In genomic region chr1:32748926-32749325, GRCh38 we compare ENCODE assay signal across 21 cellular contexts. TPM values are rescaled to one million over a fixed set of nuclear protein-coding genes. Genes with fewer than 3 reads are reported as not detected.
"Had no signal": no experiment of that assay in that cellular context is flagged by ENCODE, and none has a peak within 500 bp of the region (broad histone marks: within the 10 kb centered on the region; RNA-seq: fewer than 3 reads in every experiment).

No MANE protein-coding gene starts in this region.

- H3K27ac Mint-ChIP-seq: effector memory CD8-positive, alpha-beta T cell; memory B cell; natural killer cell treated with Interleukin-12 subunit alpha and Interleukin-12 subunit beta and Interleukin-15 and Interleukin-18, amount 100 ng/mL, for 72 hours; stimulated activated memory B cell treated with anti-CD40 and anti-IgM and Interleukin-4, amounts not matched to agents 10 μg/mL and 1 μg/mL and 100 μg/mL, for 72 hours had no signal

- H3K36me3 Mint-ChIP-seq: memory B cell; mesothelial cell of epicardium; naive B cell; natural killer cell treated with Interleukin-12 subunit alpha and Interleukin-12 subunit beta and Interleukin-15 and Interleukin-18, amount 100 ng/mL, for 72 hours; stimulated activated memory B cell treated with anti-CD40 and anti-IgM and Interleukin-4, amounts not matched to agents 10 μg/mL and 1 μg/mL and 100 μg/mL, for 72 hours had no signal

- H3K36me3 ChIP-seq: ovary, sigmoid colon, thoracic aorta, transverse colon, vagina had no signal

- H3K4me1 Mint-ChIP-seq: memory B cell; stimulated activated memory B cell treated with anti-CD40 and anti-IgM and Interleukin-4, amounts not matched to agents 10 μg/mL and 1 μg/mL and 100 μg/mL, for 72 hours had no signal

- H3K4me3 Mint-ChIP-seq: effector memory CD8-positive, alpha-beta T cell; memory B cell; mesothelial cell of epicardium; natural killer cell treated with Interleukin-12 subunit alpha and Interleukin-12 subunit beta and Interleukin-15 and Interleukin-18, amount 100 ng/mL, for 72 hours; stimulated activated memory B cell treated with anti-CD40 and anti-IgM and Interleukin-4, amounts not matched to agents 10 μg/mL and 1 μg/mL and 100 μg/mL, for 72 hours had no signal

- H3K27me3 ChIP-seq: ovary, sigmoid colon, transverse colon, vagina had no signal

- H3K9me3 Mint-ChIP-seq: effector memory CD8-positive, alpha-beta T cell; memory B cell; mesothelial cell of epicardium; naive B cell; natural killer cell treated with Interleukin-12 subunit alpha and Interleukin-12 subunit beta and Interleukin-15 and Interleukin-18, amount 100 ng/mL, for 72 hours; stimulated activated memory B cell treated with anti-CD40 and anti-IgM and Interleukin-4, amounts not matched to agents 10 μg/mL and 1 μg/mL and 100 μg/mL, for 72 hours had no signal

- H3K4me3 ChIP-seq: lung, mucosa of descending colon, ovary, psoas muscle, sigmoid colon, thoracic aorta, transverse colon, vagina had no signal

- H3K9me3 ChIP-seq: mucosa of descending colon, ovary, psoas muscle, sigmoid colon, thoracic aorta, transverse colon, vagina had no signal

- H3K27me3 Mint-ChIP-seq: effector memory CD8-positive, alpha-beta T cell had no signal

- H3K27ac ChIP-seq: ovary, psoas muscle, sigmoid colon, thoracic aorta, transverse colon, vagina had no signal

- DNase-seq: cortex of kidney; effector memory CD8-positive, alpha-beta T cell; head of caudate nucleus; mucosa of descending colon; naive B cell; occipital lobe; ovary; posterior cingulate gyrus; psoas muscle; right cardiac atrium; sigmoid colon; stimulated activated CD4-positive, alpha-beta T cell treated with anti-CD3 and anti-CD28 coated beads, Interleukin-4, amount 100 ng/mL, for 4 hours; stimulated activated naive CD8-positive, alpha-beta T cell treated with anti-CD3 and anti-CD28 coated beads, Interleukin-15, Interleukin-2, amounts not matched to agents 100 U/mL and 50 U/mL, for 24 hours; transverse colon had no signal

RNA-seq across cellular contexts. Expression of gene SYNC, which starts 46.4 kb away (rescaled TPM):
- total RNA-seq: natural killer cell treated with Interleukin-12 subunit alpha and Interleukin-12 subunit beta and Interleukin-15 and Interleukin-18, amount 100 ng/mL, for 72 hours had no signal
